In the genomic region with DNA sequence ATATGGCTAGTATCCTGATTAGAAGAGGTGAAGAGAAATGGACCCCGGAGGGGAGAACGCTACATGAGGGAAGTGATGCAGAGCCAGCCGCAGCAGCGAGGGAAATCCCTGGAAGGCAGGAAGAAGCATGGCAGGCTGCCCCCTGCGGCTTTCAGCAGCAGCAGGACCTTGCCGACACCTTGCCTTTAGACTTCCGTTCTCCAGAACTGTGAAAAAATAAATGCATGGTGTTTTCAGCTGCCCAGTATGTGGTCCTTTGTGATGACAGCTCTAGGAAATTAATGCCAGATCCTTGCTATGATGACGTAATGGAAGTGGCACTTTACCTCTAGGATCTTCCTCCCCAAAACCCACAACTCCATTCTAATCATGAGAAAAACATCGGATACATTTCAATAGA, we compare ENCODE assay signal across 13 cellular contexts. TPM values are rescaled to one million over a fixed set of nuclear protein-coding genes. Genes with fewer than 3 reads are reported as not detected.
DNase-seq lines count a peak whose midpoint lies in the region; ATAC-seq and TF ChIP-seq lines count a peak whose summit lies in the region.
"Had no signal": no experiment of that assay in that cellular context is flagged by ENCODE, and none has a peak within 500 bp of the region (broad histone marks: within the 10 kb centered on the region; RNA-seq: fewer than 3 reads in every experiment).

No MANE protein-coding gene starts in this region.

- DNase-seq in GM12865 (ENCODE audit: low read depth) (peak; percentile 32), M059J (ENCODE audit: low read depth) (peak; percentile 51), astrocyte of the cerebellum (ENCODE audit: low read depth) (peak; percentile 2), naive B cell (no peak), mucosa of descending colon (no peak), pons (ENCODE audit: low spot score) (no peak)
- DNase-seq: activated gamma-delta T cell, NCI-H2171 had no signal

- H3K4me3 ChIP-seq in GM12865 (ENCODE audit: low read depth, low read length), result no peak overlapping the region
- H3K4me3 ChIP-seq in astrocyte of the cerebellum (ENCODE audit: low read depth, low read length), result no peak overlapping the region
- H3K4me3 ChIP-seq in mucosa of descending colon, result no peak overlapping the region
- H3K4me3 ChIP-seq: skin epidermis, suprapubic skin had no signal

- in situ Hi-C loops in astrocyte of the cerebellum (cut with HindIII; ENCODE audit: low sequenced_read_pairs), result no loop called here

- no peaks in the 10 kb centered on the region for H3K9me3 ChIP-seq in mucosa of descending colon
- H3K9me3 ChIP-seq: neutrophil, suprapubic skin had no signal

- H3K27ac Mint-ChIP-seq in naive B cell, result no peak overlapping the region
- H3K27ac Mint-ChIP-seq: T-helper 1 cell treated with Interleukin-12 subunit alpha and Interleukin-12 subunit beta and Interleukin-4 antibody, amounts not matched to agents 30 μg/mL and 1 μg/mL, for 36 hours had no signal

- peaks cover 0 to 5% (median 0%) of the 10 kb centered on the region in 7 donors for H3K9me3 Mint-ChIP-seq in naive B cell
- H3K9me3 Mint-ChIP-seq: T-helper 1 cell treated with Interleukin-12 subunit alpha and Interleukin-12 subunit beta and Interleukin-4 antibody, amounts not matched to agents 30 μg/mL and 1 μg/mL, for 36 hours had no signal

- TF ChIP-seq CTCF in GM12865 (IDR thresholded peaks at IDR 0.05; ENCODE audit: insufficient read depth, low read depth, low read length, missing control alignments) (no peak), astrocyte of the cerebellum (IDR thresholded peaks at IDR 0.05; ENCODE audit: low read depth, low read length, missing control alignments) (no peak), mucosa of descending colon (IDR thresholded peaks at IDR 0.05) (no peak)

- peaks cover 8% of the 10 kb centered on the region for H3K4me1 ChIP-seq in mucosa of descending colon (ENCODE audit: low read depth)
- H3K4me1 ChIP-seq: suprapubic skin had no signal

- intact Hi-C loops in mucosa of descending colon (cut with DNase I, micrococcal nuclease), result no loop called here

- ATAC-seq in naive B cell (ENCODE audit: low read depth in 2 of 2), result peak; percentile 46 to 56
- ATAC-seq in mucosa of descending colon, result no peak
- no peak for ATAC-seq in GM18858 (IDR thresholded peaks at IDR 0.05; ENCODE audit: unreplicated experiment)

- H3K27me3 Mint-ChIP-seq in naive B cell, result peaks cover 14 to 25% (median 20%) of the 10 kb centered on the region in 3 donors

- H3K4me1 Mint-ChIP-seq in naive B cell, result peaks cover 5 to 9% (median 6%) of the 10 kb centered on the region in 3 donors

- peak overlapping the region in 2 of 8 donors; percentile 42 to 63 for H3K4me3 Mint-ChIP-seq in naive B cell
- H3K4me3 Mint-ChIP-seq: T-helper 1 cell treated with Interleukin-12 subunit alpha and Interleukin-12 subunit beta and Interleukin-4 antibody, amounts not matched to agents 30 μg/mL and 1 μg/mL, for 36 hours had no signal

- H3K36me3 ChIP-seq in mucosa of descending colon (ENCODE audit: low read depth), result no peaks in the 10 kb centered on the region
- H3K36me3 ChIP-seq: neutrophil, suprapubic skin had no signal

- H3K36me3 Mint-ChIP-seq in naive B cell, result no peaks in the 10 kb centered on the region

RNA-seq across cellular contexts. Expression of a gene that starts 9.7 kb away (rescaled TPM):
- total RNA-seq in M059J (2014; rRNA removed; shearing (Covaris generic)), result 14.4 and 14.6 TPM in 2 replicates
- polyA plus RNA-seq in naive B cell (ENCODE audit: low read depth in 6 of 6), result 10 to 100 TPM in 3 of 6 donors, 1 to 10 TPM in 3; 6.5 to 19.3 (median 10.0) TPM
- total RNA-seq in mucosa of descending colon, result 10 to 100 TPM in 1 of 3 donors, 1 to 10 TPM in 2; 5.6 to 17.0 (median 6.9) TPM

RNA-seq across cellular contexts. Expression of a gene that starts 22.1 kb away (rescaled TPM):
- 0.42 TPM in 2 replicates for total RNA-seq in M059J (2014; rRNA removed; shearing (Covaris generic))
- not detected for polyA plus RNA-seq in naive B cell (ENCODE audit: low read depth in 6 of 6)
- total RNA-seq in mucosa of descending colon, result 100 to 1,000 TPM in 1 of 3 donors, 10 to 100 TPM in 2; 52.6 to 132 (median 67.2) TPM

Comparison
In these comparisons a context has a peak if more than half of its experiments do, and no peak if none do; other contexts are left out.
1. DNase-seq: peak in GM12865 (single experiment), M059J (single experiment) and astrocyte of the cerebellum (single experiment); none in naive B cell (single experiment), mucosa of descending colon (0 of 3) and pons (single experiment).
2. ATAC-seq: peak in naive B cell (2 of 2); none in mucosa of descending colon (single experiment) and GM18858 (single experiment).
3. RNA of a gene that starts 22.1 kb away (total RNA-seq): 52.6 to 132 TPM in mucosa of descending colon; 0.42 TPM in M059J; every median in the first group is over 10 times any median in the second.